1 cellular context compared by ENCODE assay signal in the genomic region with DNA sequence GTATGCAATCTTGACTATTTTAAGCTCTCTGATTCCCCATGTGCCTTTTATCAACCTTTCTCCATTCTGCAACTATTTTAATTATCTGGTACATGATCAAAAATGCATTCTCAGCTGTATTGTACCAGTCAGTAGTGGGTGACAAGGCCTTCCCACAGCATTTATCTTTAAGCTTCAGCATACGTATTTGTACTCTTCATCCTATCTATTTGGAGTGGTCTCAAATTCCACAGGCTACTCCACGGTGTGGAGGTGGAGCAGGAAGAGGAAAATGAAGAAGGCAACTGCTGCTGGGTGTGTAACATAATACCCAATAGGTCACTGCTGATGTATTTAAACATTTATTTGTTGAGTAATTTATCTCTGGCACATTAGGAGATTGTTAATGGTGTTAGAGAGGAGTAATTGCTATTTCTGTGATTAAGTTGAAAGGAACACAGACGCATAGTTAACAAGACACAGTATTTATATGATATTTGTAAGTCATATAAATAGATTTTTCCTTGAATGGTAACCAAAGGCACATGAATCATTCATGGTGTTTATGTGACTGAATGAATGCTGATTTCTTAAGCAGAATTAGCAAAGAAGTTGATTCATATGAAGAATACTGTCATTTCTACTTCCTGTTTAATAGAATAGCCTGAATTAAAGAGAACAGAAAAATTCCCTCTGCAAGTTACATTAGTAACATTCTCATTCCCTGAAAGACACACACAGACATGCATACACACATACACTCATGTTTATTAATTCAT.
TF ChIP-seq lines count a peak whose summit lies in the region.

No MANE protein-coding gene starts in this region.

TF ChIP-seq in HepG2, 621 proteins besides CTCF, POLR2A, EP300 and RAD21 (continued from another document):
- TF ChIP-seq, protein P1, sequence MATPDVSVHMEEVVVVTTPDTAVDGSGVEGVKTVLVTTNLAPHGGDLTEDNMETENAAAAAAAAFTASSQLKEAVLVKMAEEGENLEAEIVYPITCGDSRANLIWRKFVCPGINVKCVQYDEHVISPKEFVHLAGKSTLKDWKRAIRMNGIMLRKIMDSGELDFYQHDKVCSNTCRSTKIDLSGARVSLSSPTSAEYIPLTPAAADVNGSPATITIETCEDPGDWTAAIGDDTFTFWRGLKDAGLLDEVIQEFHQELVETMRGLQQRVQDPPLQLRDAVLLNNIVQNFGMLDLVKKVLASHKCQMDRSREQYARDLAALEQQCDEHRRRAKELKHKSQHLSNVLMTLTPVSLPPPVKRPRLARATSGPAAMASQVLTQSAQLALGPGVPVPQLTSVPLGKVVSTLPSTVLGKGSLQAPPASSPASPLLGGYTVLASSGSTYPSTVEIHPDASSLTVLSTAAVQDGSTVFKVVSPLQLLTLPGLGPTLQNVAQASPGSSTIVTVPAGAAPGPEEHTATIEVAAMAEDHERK (CRISPR knock-in tag; IDR thresholded peaks at IDR 0.05; ENCODE audit: low read depth): no peak
- TF ChIP-seq TAF15 (IDR thresholded peaks at IDR 0.05; ENCODE audit: low read depth, low read length, poor library complexity, severe bottlenecking) (no peak), SIX4 (CRISPR knock-in tag; IDR thresholded peaks at IDR 0.05) (peak; percentile 41; the same call in 1 of the 2 replicates)
